ENCODE assay signal across 24 cellular contexts in the genomic region with DNA sequence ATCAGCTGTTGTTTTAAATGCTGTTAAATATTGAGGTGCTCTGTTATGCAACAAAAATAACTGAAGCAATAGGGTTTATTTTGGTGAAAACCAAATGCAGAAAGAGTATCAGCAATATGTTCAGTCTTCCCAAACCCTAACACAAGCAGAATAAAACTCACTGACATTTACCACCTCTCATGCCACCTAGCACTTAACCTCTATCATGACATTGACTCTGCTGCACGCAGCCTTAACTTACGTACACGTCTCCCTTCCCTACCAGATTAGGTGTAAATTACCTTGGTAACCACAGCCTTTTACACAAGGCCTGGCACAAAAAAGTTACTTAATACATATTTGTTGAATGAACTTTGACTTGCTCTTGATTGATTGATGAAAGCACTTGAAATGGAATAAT.
"Had no signal": no experiment of that assay in that cellular context is flagged by ENCODE, and none has a peak within 500 bp of the region (broad histone marks: within the 10 kb centered on the region; RNA-seq: fewer than 3 reads in every experiment).

No MANE protein-coding gene starts in this region.

- H3K9me3 ChIP-seq: lower lobe of right lung, pancreas, psoas muscle, right lobe of liver, tibial nerve, uterus had no signal

- H3K27ac ChIP-seq: lower lobe of right lung, pancreas, psoas muscle, right lobe of liver, tibial nerve, uterus had no signal

- H3K4me1 ChIP-seq: lower lobe of right lung, pancreas, psoas muscle, tibial nerve, uterus had no signal

- FAIRE-seq: keratinocyte, pancreas had no signal

- ATAC-seq: left cardiac atrium; lower lobe of right lung; naive thymus-derived CD8-positive, alpha-beta T cell; pancreas; psoas muscle; stimulated activated memory B cell treated with anti-CD40 and anti-IgM and Interleukin-4, amounts not matched to agents 10 μg/mL and 1 μg/mL and 100 μg/mL, for 72 hours; stimulated activated naive CD8-positive, alpha-beta T cell treated with anti-CD3 and anti-CD28 coated beads, Interleukin-15, amount 100 ng/mL, for 72 hours had no signal

- H3K36me3 ChIP-seq: lower lobe of right lung, pancreas, right lobe of liver, uterus had no signal

- H3K4me3 ChIP-seq: lower lobe of right lung, pancreas, psoas muscle, right lobe of liver, smooth muscle cell, tibial nerve, uterus had no signal

- H3K27me3 ChIP-seq: pancreas, right lobe of liver, tibial nerve, uterus had no signal

- DNase-seq: hippocampal formation; kidney glomerular epithelial cell; left cardiac atrium; lower lobe of right lung; mammary epithelial cell; mesenchymal stem cell; naive thymus-derived CD8-positive, alpha-beta T cell; nucleus accumbens; pancreas; posterior cingulate gyrus; psoas muscle; right lobe of liver; stimulated activated CD4-positive, alpha-beta T cell treated with anti-CD3 and anti-CD28 coated beads, Interleukin-1b, Interleukin-23, amount 100 ng/mL, for 48 hours; stimulated activated CD4-positive, alpha-beta T cell treated with anti-CD3 and anti-CD28 coated beads, Interleukin-2, amount 100 ng/mL, for 48 hours; stimulated activated CD4-positive, alpha-beta T cell treated with anti-CD3 and anti-CD28 coated beads, Interleukin-4, amount 100 ng/mL, for 4 hours; stimulated activated CD8-positive, alpha-beta memory T cell treated with anti-CD3 and anti-CD28 coated beads, Interleukin-4, amount 100 ng/mL, for 48 hours; stimulated activated naive CD4-positive, alpha-beta T cell treated with Interleukin-2 at 50 U/mL for 16 hours; stimulated activated naive CD8-positive, alpha-beta T cell treated with anti-CD3 and anti-CD28 coated beads, Interleukin-15, amount 100 ng/mL, for 72 hours; substantia nigra; uterus had no signal
